26 cellular contexts compared by ENCODE assay signal in genomic region chr9:12178634-12179033, GRCh38.
"Had no signal": no experiment of that assay in that cellular context is flagged by ENCODE, and none has a peak within 500 bp of the region (broad histone marks: within the 10 kb centered on the region; RNA-seq: fewer than 3 reads in every experiment).

No MANE protein-coding gene starts in this region.

- H3K9me3 ChIP-seq: colonic mucosa, esophagus muscularis mucosa, esophagus squamous epithelium, gastrocnemius medialis, gastroesophageal sphincter, heart left ventricle, heart right ventricle had no signal

- H3K36me3 ChIP-seq: colonic mucosa, esophagus muscularis mucosa, esophagus squamous epithelium, gastrocnemius medialis, gastroesophageal sphincter, heart left ventricle, heart right ventricle had no signal

- H3K27me3 ChIP-seq: colonic mucosa, dorsolateral prefrontal cortex, esophagus muscularis mucosa, esophagus squamous epithelium, foreskin keratinocyte, gastrocnemius medialis, gastroesophageal sphincter, heart left ventricle, heart right ventricle had no signal

- H3K4me1 ChIP-seq: colonic mucosa, esophagus muscularis mucosa, esophagus squamous epithelium, foreskin keratinocyte, gastrocnemius medialis, gastroesophageal sphincter, heart left ventricle, heart right ventricle had no signal

- DNase-seq: colonic mucosa; cortex of kidney; dermis blood vessel endothelial cell; dorsolateral prefrontal cortex; effector CD4-positive, alpha-beta T cell; effector CD8-positive, alpha-beta T cell; effector memory CD4-positive, alpha-beta T cell; effector memory CD8-positive, alpha-beta T cell; endodermal cell; erythroblast; esophagus squamous epithelium; foreskin fibroblast; foreskin keratinocyte; foreskin melanocyte; gastrocnemius medialis; glutamatergic neuron; head of caudate nucleus; heart left ventricle; heart right ventricle had no signal

- H3K27ac ChIP-seq: colonic mucosa, coronary artery, dorsolateral prefrontal cortex, epithelial cell of prostate, esophagus muscularis mucosa, esophagus squamous epithelium, foreskin keratinocyte, gastrocnemius medialis, gastroesophageal sphincter, heart left ventricle, heart right ventricle had no signal

- ATAC-seq: effector memory CD8-positive, alpha-beta T cell; esophagus mucosa; foreskin keratinocyte; gastrocnemius medialis; gastroesophageal sphincter; heart left ventricle; heart right ventricle had no signal

- H3K4me3 ChIP-seq: colonic mucosa, coronary artery, dorsolateral prefrontal cortex, esophagus muscularis mucosa, esophagus squamous epithelium, gastrocnemius medialis, gastroesophageal sphincter, heart left ventricle, heart right ventricle had no signal

- FAIRE-seq: endometrium, endothelial cell of umbilical vein had no signal
